ENCODE assay signal across 9 cellular contexts in the genomic region with DNA sequence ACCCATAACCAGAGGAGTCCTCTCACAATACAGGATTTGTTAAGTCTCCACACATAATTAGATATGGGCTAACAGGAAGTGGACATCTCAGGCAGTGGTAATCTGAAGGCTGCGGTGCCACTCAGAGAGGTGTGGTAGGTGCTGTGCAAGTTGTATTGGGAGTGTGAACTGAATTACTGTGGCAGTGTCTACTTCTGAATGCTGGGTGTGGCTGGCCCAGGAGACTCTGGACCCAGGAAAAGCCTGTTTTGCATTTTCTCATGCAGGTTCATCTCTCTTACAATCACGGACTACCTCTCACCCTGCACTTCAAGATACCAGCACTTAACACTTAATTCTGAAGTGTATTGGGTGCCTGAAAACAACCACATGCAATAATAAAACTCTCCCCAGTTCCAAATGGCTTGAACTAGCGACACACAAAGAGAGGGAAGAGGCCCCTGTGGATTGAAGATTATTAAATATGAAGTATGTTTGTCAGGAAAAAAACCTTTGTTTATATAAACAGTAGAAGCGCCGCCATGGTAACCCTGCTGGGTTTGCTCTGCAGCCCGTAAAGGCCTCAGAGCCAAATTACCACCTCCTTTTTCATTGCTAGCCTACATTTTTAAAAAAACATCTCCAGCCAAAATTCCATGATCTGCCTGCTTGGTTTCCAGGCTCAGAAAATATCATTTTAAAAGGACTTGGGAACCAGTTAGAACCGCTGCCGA.
A peak's percentile ranks its signal among the peaks of the same experiment; 100 is the strongest.
DNase-seq lines count a peak whose midpoint lies in the region; TF ChIP-seq lines count a peak whose summit lies in the region.
"Had no signal": no experiment of that assay in that cellular context is flagged by ENCODE, and none has a peak within 500 bp of the region (broad histone marks: within the 10 kb centered on the region; RNA-seq: fewer than 3 reads in every experiment).

No MANE protein-coding gene starts in this region.

- intact Hi-C loops in A673 (cut with micrococcal nuclease; ENCODE audit: unreplicated experiment) = loop anchor here (10.0 kb wide), 1 partner anchor 845 kb away; the partner anchor contains the start of genes APLF and FBXO48

- H3K27ac ChIP-seq in A673 (ENCODE audit: low read depth, low read length, poor library complexity, severe bottlenecking) = no peak overlapping the region
- H3K27ac ChIP-seq in coronary artery = peak overlapping the region; percentile 72 to 96
- H3K27ac ChIP-seq: C4-2B had no signal

- POLR2A ChIA-PET in A673 (lab: Charles Lee; ENCODE audit: low non-redundant PET) = no interaction called here

- no peaks in the 10 kb centered on the region for H3K9me3 ChIP-seq in A673 (ENCODE audit: low read depth, low read length, poor library complexity, severe bottlenecking)

- peak; percentile 23 for DNase-seq in A673 (ENCODE audit: low spot score)
- DNase-seq in NCI-H146 treated with DMSO at 0.1 percent for 48 hours (lab: John Stamatoyannopoulos, UW; ENCODE audit: unreplicated experiment) = peak; percentile 16
- no peak for DNase-seq in coronary artery (ENCODE audit: low spot score)
- DNase-seq in midbrain (lab: John Stamatoyannopoulos, UW) = peak; percentile 2
- no peak for DNase-seq in pons (ENCODE audit: low spot score)
- DNase-seq in activated CD4-positive, alpha-beta T cell treated with anti-CD3 and anti-CD28 coated beads, Interleukin-2, amount 50 U/mL, for 1 hour = no peak
- DNase-seq in activated CD8-positive, alpha-beta memory T cell treated with anti-CD3 and anti-CD28 coated beads for 24 hours = no peak
- DNase-seq in SIG-M5 (lab: John Stamatoyannopoulos, UW) = no peak

- H3K4me1 ChIP-seq in A673 (ENCODE audit: insufficient read depth, low read length, poor library complexity, severe bottlenecking) = peaks cover 9% of the 10 kb centered on the region

- TF ChIP-seq CTCF in A673 (conservative IDR thresholded peaks at IDR 0.05; ENCODE audit: low read depth, low read length) (no peak), coronary artery (IDR thresholded peaks at IDR 0.05) (no peak)

- H3K4me3 ChIP-seq in A673 (ENCODE audit: low read depth, low read length, poor library complexity, severe bottlenecking) (no peak overlapping the region), coronary artery (peak overlapping the region; percentile 9)

- BruUV-seq in A673 (replicated peaks; lab: Mats Ljungman, UMichigan) = no TSS peak

- H3K27me3 ChIP-seq in A673 (replicated peaks; ENCODE audit: insufficient read depth, low read depth, low read length, poor library complexity) = no peaks in the 10 kb centered on the region

- no peaks in the 10 kb centered on the region for H3K36me3 ChIP-seq in A673 (ENCODE audit: insufficient read depth, low read length, poor library complexity, severe bottlenecking)

- CTCF ChIA-PET in A673 (lab: Charles Lee) = interaction anchor here (0.6 kb wide), 1 partner anchor 334 kb away, joined by 3 read pairs; no protein-coding TSS in a partner anchor

Comparison
In these comparisons a context has a peak if more than half of its experiments do, and no peak if none do; other contexts are left out.
1. DNase-seq: peak in A673 (single experiment), NCI-H146 treated with DMSO at 0.1 percent for 48 hours (single experiment) and midbrain (single experiment); none in coronary artery (single experiment), pons (single experiment), activated CD4-positive, alpha-beta T cell treated with anti-CD3 and anti-CD28 coated beads, Interleukin-2, amount 50 U/mL, for 1 hour (single experiment), activated CD8-positive, alpha-beta memory T cell treated with anti-CD3 and anti-CD28 coated beads for 24 hours (single experiment) and SIG-M5 (single experiment).